Comparison of ENCODE assay signal across 8 cellular contexts in genomic region chrX:123764967-123765871, GRCh38. TPM values are rescaled to one million over a fixed set of nuclear protein-coding genes. Genes with fewer than 3 reads are reported as not detected.
DNase-seq lines count a peak whose midpoint lies in the region; ATAC-seq, FAIRE-seq and TF ChIP-seq lines count a peak whose summit lies in the region.

No MANE protein-coding gene starts in this region.

- H3K9me3 Mint-ChIP-seq in Calu3 (ENCODE audit: low read depth, unreplicated experiment) (no peaks in the 10 kb centered on the region), mesothelial cell of epicardium (peaks cover 9% of the 10 kb centered on the region)

- H3K27me3 ChIP-seq in endothelial cell of umbilical vein (ENCODE audit: control insufficient read depth in 2 of 2, insufficient read depth in 2 of 2, low read length in 2 of 2): no peaks in the 10 kb centered on the region

- H3K27me3 Mint-ChIP-seq in Calu3 (ENCODE audit: unreplicated experiment) (no peaks in the 10 kb centered on the region), mesothelial cell of epicardium (ENCODE audit: low read depth) (no peaks in the 10 kb centered on the region)

- H3K4me3 Mint-ChIP-seq in Calu3 (ENCODE audit: low read depth, unreplicated experiment) (peak overlapping the region; percentile 67), mesothelial cell of epicardium (peak overlapping the region; percentile 60)

- H3K4me3 ChIP-seq in endothelial cell of umbilical vein (replicated peaks in 1 of 3; ENCODE audit: insufficient read depth in 1 of 3, low read depth in 1 of 3, low read length in 3 of 3): peak overlapping the region in 2 of 3 experiments; percentile 32 to 74

- POLR2A ChIA-PET in endothelial cell of umbilical vein (lab: Charles Lee): interaction anchor here (0.7 kb wide), 1 partner anchor 200 kb away, joined by 3 read pairs; no protein-coding TSS in a partner anchor

- BruUV-seq in Calu3 (replicated peaks; lab: Mats Ljungman, UMichigan) (no TSS peak), endothelial cell of umbilical vein (replicated peaks; lab: Mats Ljungman, UMichigan) (no TSS peak)

- no peak overlapping the region for H3K27ac ChIP-seq in endothelial cell of umbilical vein (ENCODE audit: insufficient read depth, low read depth, low read length)

- no peaks in the 10 kb centered on the region for H3K79me2 ChIP-seq in endothelial cell of umbilical vein (ENCODE audit: control insufficient read depth, insufficient read depth, low read length)

- peaks cover 14% of the 10 kb centered on the region for H3K36me3 Mint-ChIP-seq in Calu3 (ENCODE audit: insufficient read depth, unreplicated experiment)
- no peaks in the 10 kb centered on the region for H3K36me3 Mint-ChIP-seq in mesothelial cell of epicardium

- dilution Hi-C loops in endothelial cell of umbilical vein (cut with MboI; ENCODE audit: extremely low pct_ligation_motif_present, low sequenced_read_pairs): no loop called here

- peak; percentile 88 for FAIRE-seq in endothelial cell of umbilical vein (lab: Jason Lieb, UNC)

- peak; percentile 93 for ATAC-seq in GM21423 (IDR thresholded peaks at IDR 0.05; ENCODE audit: unreplicated experiment)

- TF ChIP-seq CTCF in Calu3 (IDR thresholded peaks at IDR 0.05; ENCODE audit: unreplicated experiment) (no peak), endothelial cell of umbilical vein (IDR thresholded peaks at IDR 0.05; ENCODE audit: extremely low read depth in 1 of 2, insufficient read depth in 1 of 2, low read depth in 1 of 2, low read length in 2 of 2) (no peak), mesothelial cell of epicardium (IDR thresholded peaks at IDR 0.05; ENCODE audit: unreplicated experiment) (no peak)

- no peaks in the 10 kb centered on the region for H3K9me3 ChIP-seq in endothelial cell of umbilical vein (replicated peaks; ENCODE audit: control insufficient read depth, insufficient read depth, low read length)

- peak overlapping the region; percentile 60 for H3K27ac Mint-ChIP-seq in Calu3 (ENCODE audit: unreplicated experiment)
- peak overlapping the region; percentile 84 for H3K27ac Mint-ChIP-seq in mesothelial cell of epicardium

- no peaks in the 10 kb centered on the region for H3K9me1 ChIP-seq in endothelial cell of umbilical vein (replicated peaks; ENCODE audit: control insufficient read depth, extremely low read depth, insufficient read depth, low read length)

- H3K36me3 ChIP-seq in endothelial cell of umbilical vein (ENCODE audit: control insufficient read depth in 2 of 2, extremely low read depth in 1 of 2, insufficient read depth in 2 of 2, low read length in 2 of 2): no peaks in the 10 kb centered on the region

- H2AFZ ChIP-seq in endothelial cell of umbilical vein (ENCODE audit: low read depth, low read length): peak overlapping the region; percentile 94

- H3K4me2 ChIP-seq in endothelial cell of umbilical vein (ENCODE audit: insufficient read depth, low read length): peak overlapping the region; percentile 64

- TF ChIP-seq POLR2A in endothelial cell of umbilical vein (IDR thresholded peaks at IDR 0.05; ENCODE audit: low read depth, low read length): no peak

- CTCF ChIA-PET in Calu3 (lab: Charles Lee): no interaction called here
- CTCF ChIA-PET in endothelial cell of umbilical vein (lab: Charles Lee): interaction anchor here (0.6 to 1.6 kb wide), 2 partner anchors 13 to 94 kb away, joined by 3 to 7 read pairs; no protein-coding TSS in a partner anchor

- peak overlapping the region; percentile 23 for H3K9ac ChIP-seq in endothelial cell of umbilical vein (replicated peaks; ENCODE audit: extremely low read depth, insufficient read depth, low read length)

- no peaks in the 10 kb centered on the region for H4K20me1 ChIP-seq in endothelial cell of umbilical vein (replicated peaks; ENCODE audit: control insufficient read depth, extremely low read depth, insufficient read depth, low read length)

- DNase-seq in Calu3 (peak; percentile 84), HUDEP-2 (lab: John Stamatoyannopoulos, UW; ENCODE audit: unreplicated experiment in 76 of 76) (peak in 74 of 76 experiments; percentile 0 to 80 (median 62)), NOMO-1 treated with dmso at 0.1 percent for 144 hours (lab: John Stamatoyannopoulos, UW; ENCODE audit: unreplicated experiment) (peak; percentile 64), endothelial cell of umbilical vein (ENCODE audit: low read depth, low spot score) (peak; percentile 39), mesothelial cell of epicardium (ENCODE audit: low spot score in 2 of 2, unreplicated experiment in 2 of 2) (peak; percentile 56 to 76)
- DNase-seq in activated CD8-positive, alpha-beta memory T cell treated with anti-CD3 and anti-CD28 coated beads, Interleukin-2, amount 50 U/mL, for 4 hours: peak; percentile 38
- DNase-seq in stimulated activated CD8-positive, alpha-beta memory T cell treated with anti-CD3 and anti-CD28 coated beads, Interleukin-2, amount 100 ng/mL, for 48 hours (ENCODE audit: low read depth in 2 of 2): peak; percentile 43 to 57

- H3K4me1 Mint-ChIP-seq in Calu3 (ENCODE audit: low read depth, unreplicated experiment): peaks cover 15% of the 10 kb centered on the region
- peaks cover 6% of the 10 kb centered on the region for H3K4me1 Mint-ChIP-seq in mesothelial cell of epicardium

- no peaks in the 10 kb centered on the region for H3K4me1 ChIP-seq in endothelial cell of umbilical vein (ENCODE audit: control insufficient read depth, extremely low read depth, insufficient read depth, low read length)

- intact Hi-C loops in Calu3 (cut with micrococcal nuclease; ENCODE audit: unreplicated experiment): no loop called here
- intact Hi-C loops in endothelial cell of umbilical vein (cut with micrococcal nuclease): no loop called here

TF ChIP-seq in endothelial cell of umbilical vein, 7 proteins besides CTCF, POLR2A, EP300 and RAD21:
- no peak for TF ChIP-seq GATA2 (IDR thresholded peaks at IDR 0.05; ENCODE audit: insufficient read depth, insufficient read length, low read depth, low read length)
- TF ChIP-seq MYC (IDR thresholded peaks at IDR 0.05; ENCODE audit: low read depth, low read length): no peak
- TF ChIP-seq FOS (IDR thresholded peaks at IDR 0.05; ENCODE audit: borderline replicate concordance, insufficient read depth, low read length): no peak
- TF ChIP-seq POLR2AphosphoS5 (IDR thresholded peaks at IDR 0.05; ENCODE audit: insufficient read depth, low read depth, low read length): peak; percentile 24
TF ChIP-seq in endothelial cell of umbilical vein: peak in this region for 1.

RNA-seq across cellular contexts. Expression of gene THOC2, which starts 32.4 kb away (rescaled TPM):
- total RNA-seq in Calu3 (2022) (107 and 112 TPM in 2 replicates), endothelial cell of umbilical vein (67.8 and 72.9 TPM in 2 replicates), mesothelial cell of epicardium (117 to 121 TPM (median 119 TPM) in 3 replicates)
- polyA plus RNA-seq in endothelial cell of umbilical vein: 19.0 and 26.0 TPM in 2 replicates
- polyA plus RNA-seq in endothelial cell of umbilical vein (2011; cell fraction: cytosol; rRNA removed): 21.5 and 24.2 TPM in 2 replicates
- polyA plus RNA-seq in endothelial cell of umbilical vein (2011; cell fraction: nucleus; rRNA removed): 131 and 185 TPM in 2 replicates
- polyA plus RNA-seq in endothelial cell of umbilical vein (2012): 36.9 and 41.8 TPM in 2 replicates
- polyA minus RNA-seq in endothelial cell of umbilical vein: 46.1 and 46.8 TPM in 2 replicates
- polyA minus RNA-seq in endothelial cell of umbilical vein (2011; cell fraction: cytosol; rRNA and poly(A)+ RNA removed): 29.1 TPM
- 159 and 223 TPM in 2 replicates for polyA minus RNA-seq in endothelial cell of umbilical vein (2011; cell fraction: nucleus; rRNA and poly(A)+ RNA removed)
